Comparison of ENCODE assay signal across 18 cellular contexts in genomic region chr12:41052441-41052840, GRCh38.
DNase-seq lines count a peak whose midpoint lies in the region; ATAC-seq, FAIRE-seq and TF ChIP-seq lines count a peak whose summit lies in the region.
"Had no signal": no experiment of that assay in that cellular context is flagged by ENCODE, and none has a peak within 500 bp of the region (broad histone marks: within the 10 kb centered on the region; RNA-seq: fewer than 3 reads in every experiment).

No MANE protein-coding gene starts in this region.

- intact Hi-C loops in tibial artery (cut with DNase I; ENCODE audit: low total_unique reads), result no loop called here
- intact Hi-C loops in spleen (cut with DNase I; ENCODE audit: low total_unique reads), result no loop called here

- peak overlapping the region; percentile 40 for H3K27ac ChIP-seq in 22Rv1
- H3K27ac ChIP-seq in Karpas-422 (ENCODE audit: low read length), result no peak overlapping the region
- peak overlapping the region; percentile 20 to 60 for H3K27ac ChIP-seq in tibial artery
- H3K27ac ChIP-seq in spleen, result no peak overlapping the region
- H3K27ac ChIP-seq: BLaER1 treated with 17β-estradiol and CSF1 and Interleukin-3, amounts not matched to agents 10 nM and 100 nM; GM23248 had no signal

- no peak overlapping the region for H3K4me2 ChIP-seq in Karpas-422 (ENCODE audit: low read depth, low read length, poor library complexity, severe bottlenecking)
- H3K4me2 ChIP-seq: BLaER1 treated with 17β-estradiol and CSF1 and Interleukin-3, amounts not matched to agents 10 nM and 100 nM had no signal

- no peak for TF ChIP-seq POLR2A in spleen (IDR thresholded peaks at IDR 0.05)

- no peaks in the 10 kb centered on the region for H3K36me3 ChIP-seq in Karpas-422 (ENCODE audit: insufficient read depth, low read length)
- H3K36me3 ChIP-seq in tibial artery, result no peaks in the 10 kb centered on the region
- no peaks in the 10 kb centered on the region for H3K36me3 ChIP-seq in spleen
- H3K36me3 ChIP-seq: BLaER1 treated with 17β-estradiol and CSF1 and Interleukin-3, amounts not matched to agents 10 nM and 100 nM; HAP-1 had no signal

- H3K4me1 ChIP-seq in Karpas-422 (ENCODE audit: low read length) (no peaks in the 10 kb centered on the region), tibial artery (peaks cover 0 to 56% (median 13%) of the 10 kb centered on the region in 4 donors), spleen (no peaks in the 10 kb centered on the region)
- H3K4me1 ChIP-seq: BLaER1 treated with 17β-estradiol and CSF1 and Interleukin-3, amounts not matched to agents 10 nM and 100 nM; HAP-1 had no signal

- FAIRE-seq in endometrium (lab: Jason Lieb, UNC), result peak; percentile 93
- FAIRE-seq: GM12878, GM19239, HTR-8/SVneo, K562 had no signal

- no peak for ATAC-seq in GM18868 (IDR thresholded peaks at IDR 0.05; ENCODE audit: unreplicated experiment)
- ATAC-seq: CD8-positive, alpha-beta T cell; GM12878; K562 had no signal

- peaks cover 4% of the 10 kb centered on the region; the same call in 1 of the 2 replicates for H3K9me2 ChIP-seq in Karpas-422 (replicated peaks; ENCODE audit: insufficient read depth, low read length)

- H3K4me3 ChIP-seq in Karpas-422 (ENCODE audit: low read length), result no peak overlapping the region
- H3K4me3 ChIP-seq in tibial artery, result no peak overlapping the region
- H3K4me3 ChIP-seq in spleen, result no peak overlapping the region
- H3K4me3 ChIP-seq: BLaER1 treated with 17β-estradiol and CSF1 and Interleukin-3, amounts not matched to agents 10 nM and 100 nM; GM12878; GM23248; HAP-1; K562 had no signal

- DNase-seq in Karpas-422, result no peak
- DNase-seq in tibial artery, result no peak
- DNase-seq in spleen, result no peak
- DNase-seq in retina, result no peak
- DNase-seq: 8988T; Calu3; CD8-positive, alpha-beta T cell; DMS79 treated with DMSO at 0.1 percent for 48 hours; GM23248 had no signal

- no peaks in the 10 kb centered on the region for H4K20me1 ChIP-seq in Karpas-422 (ENCODE audit: insufficient read depth, low read depth, low read length)
- H4K20me1 ChIP-seq: BLaER1 treated with 17β-estradiol and CSF1 and Interleukin-3, amounts not matched to agents 10 nM and 100 nM had no signal

- no peak for TF ChIP-seq CTCF in 22Rv1 (IDR thresholded peaks at IDR 0.05)
- no peak for TF ChIP-seq CTCF in tibial artery (IDR thresholded peaks at IDR 0.05)
- no peak for TF ChIP-seq CTCF in spleen (IDR thresholded peaks at IDR 0.05 in 8 of 11, conservative IDR thresholded peaks at IDR 0.05 in 3 of 11)

- 80 to 100% (median 83%) methylated on average over 1 of the region's 1 CpG for whole genome bisulfite sequencing in spleen, 5 donors

- no peaks in the 10 kb centered on the region for H3K9me3 ChIP-seq in Karpas-422 (ENCODE audit: low read length)
- H3K9me3 ChIP-seq in tibial artery, result no peaks in the 10 kb centered on the region
- no peaks in the 10 kb centered on the region for H3K9me3 ChIP-seq in spleen
- H3K9me3 ChIP-seq: BLaER1 treated with 17β-estradiol and CSF1 and Interleukin-3, amounts not matched to agents 10 nM and 100 nM; HAP-1 had no signal

- no peak overlapping the region for H3K9ac ChIP-seq in Karpas-422 (ENCODE audit: low read length)
- H3K9ac ChIP-seq: BLaER1 treated with 17β-estradiol and CSF1 and Interleukin-3, amounts not matched to agents 10 nM and 100 nM; GM23248 had no signal

- no peaks in the 10 kb centered on the region for H3K27me3 ChIP-seq in Karpas-422 (ENCODE audit: low read length)
- H3K27me3 ChIP-seq in tibial artery, result no peaks in the 10 kb centered on the region
- no peaks in the 10 kb centered on the region for H3K27me3 ChIP-seq in spleen (replicated peaks in 1 of 7)
- H3K27me3 ChIP-seq: BLaER1 treated with 17β-estradiol and CSF1 and Interleukin-3, amounts not matched to agents 10 nM and 100 nM had no signal

- H3K79me2 ChIP-seq in Karpas-422 (ENCODE audit: low read length), result no peaks in the 10 kb centered on the region

- H2AFZ ChIP-seq in Karpas-422 (ENCODE audit: low read length), result peak overlapping the region; percentile 25; the same call in 1 of the 2 replicates
- H2AFZ ChIP-seq: GM23248 had no signal

Comparison
In these comparisons a context has a peak if more than half of its experiments do, and no peak if none do; other contexts are left out.
1. H3K27ac ChIP-seq: peak in 22Rv1 (single experiment) and tibial artery (2 of 2); none in Karpas-422 (single experiment) and spleen (0 of 8).